In genomic region chr17:8108972-8109668, GRCh38 we compare ENCODE assay signal across 1 cellular context.
TF ChIP-seq lines count a peak whose summit lies in the region.

No MANE protein-coding gene starts in this region.

TF ChIP-seq in GM23338, 12 proteins besides CTCF, POLR2A, EP300 and RAD21 (continued from another document):
- TF ChIP-seq CREB1 (CRISPR knock-in tag; IDR thresholded peaks at IDR 0.05; ENCODE audit: low read depth) (no peak), ZNF114 (CRISPR knock-in tag; IDR thresholded peaks at IDR 0.05) (no peak), POLR2AphosphoS5 (IDR thresholded peaks at IDR 0.05; ENCODE audit: low read depth) (no peak), ZNF331 (CRISPR knock-in tag; IDR thresholded peaks at IDR 0.05; ENCODE audit: low read depth) (no peak), REST (IDR thresholded peaks at IDR 0.05; ENCODE audit: unreplicated experiment) (no peak), STAT1 (IDR thresholded peaks at IDR 0.05; ENCODE audit: unreplicated experiment) (no peak), JUNB (IDR thresholded peaks at IDR 0.05; ENCODE audit: unreplicated experiment) (no peak)
